Comparison of ENCODE assay signal across 2 cellular contexts in genomic region chr11:102005306-102005705, GRCh38.
TF ChIP-seq lines count a peak whose summit lies in the region.

No MANE protein-coding gene starts in this region.

TF ChIP-seq in A549, 52 proteins besides CTCF, POLR2A, EP300 and RAD21 (continued from another document):
- TF ChIP-seq BCL3 (IDR thresholded peaks at IDR 0.05) (no peak), BHLHE40 (IDR thresholded peaks at IDR 0.05; ENCODE audit: low read depth, low read length) (no peak), RFX5 (IDR thresholded peaks at IDR 0.05) (no peak), TP53 (CRISPR knock-in tag; IDR thresholded peaks at IDR 0.05) (no peak), CHD2 (IDR thresholded peaks at IDR 0.05; ENCODE audit: low read length, partially characterized antibody) (no peak)

TF ChIP-seq in WTC11, 78 proteins besides CTCF, POLR2A, EP300 and RAD21 (continued from another document):
- TF ChIP-seq, protein P1, sequence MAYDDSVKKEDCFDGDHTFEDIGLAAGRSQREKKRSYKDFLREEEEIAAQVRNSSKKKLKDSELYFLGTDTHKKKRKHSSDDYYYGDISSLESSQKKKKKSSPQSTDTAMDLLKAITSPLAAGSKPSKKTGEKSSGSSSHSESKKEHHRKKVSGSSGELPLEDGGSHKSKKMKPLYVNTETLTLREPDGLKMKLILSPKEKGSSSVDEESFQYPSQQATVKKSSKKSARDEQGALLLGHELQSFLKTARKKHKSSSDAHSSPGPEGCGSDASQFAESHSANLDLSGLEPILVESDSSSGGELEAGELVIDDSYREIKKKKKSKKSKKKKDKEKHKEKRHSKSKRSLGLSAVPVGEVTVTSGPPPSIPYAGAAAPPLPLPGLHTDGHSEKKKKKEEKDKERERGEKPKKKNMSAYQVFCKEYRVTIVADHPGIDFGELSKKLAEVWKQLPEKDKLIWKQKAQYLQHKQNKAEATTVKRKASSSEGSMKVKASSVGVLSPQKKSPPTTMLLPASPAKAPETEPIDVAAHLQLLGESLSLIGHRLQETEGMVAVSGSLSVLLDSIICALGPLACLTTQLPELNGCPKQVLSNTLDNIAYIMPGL (CRISPR knock-in tag; IDR thresholded peaks at IDR 0.05) = no peak
- TF ChIP-seq, protein P2, sequence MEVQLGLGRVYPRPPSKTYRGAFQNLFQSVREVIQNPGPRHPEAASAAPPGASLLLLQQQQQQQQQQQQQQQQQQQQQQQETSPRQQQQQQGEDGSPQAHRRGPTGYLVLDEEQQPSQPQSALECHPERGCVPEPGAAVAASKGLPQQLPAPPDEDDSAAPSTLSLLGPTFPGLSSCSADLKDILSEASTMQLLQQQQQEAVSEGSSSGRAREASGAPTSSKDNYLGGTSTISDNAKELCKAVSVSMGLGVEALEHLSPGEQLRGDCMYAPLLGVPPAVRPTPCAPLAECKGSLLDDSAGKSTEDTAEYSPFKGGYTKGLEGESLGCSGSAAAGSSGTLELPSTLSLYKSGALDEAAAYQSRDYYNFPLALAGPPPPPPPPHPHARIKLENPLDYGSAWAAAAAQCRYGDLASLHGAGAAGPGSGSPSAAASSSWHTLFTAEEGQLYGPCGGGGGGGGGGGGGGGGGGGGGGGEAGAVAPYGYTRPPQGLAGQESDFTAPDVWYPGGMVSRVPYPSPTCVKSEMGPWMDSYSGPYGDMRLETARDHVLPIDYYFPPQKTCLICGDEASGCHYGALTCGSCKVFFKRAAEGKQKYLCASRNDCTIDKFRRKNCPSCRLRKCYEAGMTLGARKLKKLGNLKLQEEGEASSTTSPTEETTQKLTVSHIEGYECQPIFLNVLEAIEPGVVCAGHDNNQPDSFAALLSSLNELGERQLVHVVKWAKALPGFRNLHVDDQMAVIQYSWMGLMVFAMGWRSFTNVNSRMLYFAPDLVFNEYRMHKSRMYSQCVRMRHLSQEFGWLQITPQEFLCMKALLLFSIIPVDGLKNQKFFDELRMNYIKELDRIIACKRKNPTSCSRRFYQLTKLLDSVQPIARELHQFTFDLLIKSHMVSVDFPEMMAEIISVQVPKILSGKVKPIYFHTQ (CRISPR knock-in tag; IDR thresholded peaks at IDR 0.05) = no peak
- TF ChIP-seq FOXP4 (CRISPR knock-in tag; IDR thresholded peaks at IDR 0.05) (no peak), SP1 (CRISPR knock-in tag; conservative IDR thresholded peaks at IDR 0.05) (no peak), GTF2I (CRISPR knock-in tag; conservative IDR thresholded peaks at IDR 0.05) (no peak), NR3C1 (CRISPR knock-in tag; conservative IDR thresholded peaks at IDR 0.05; ENCODE audit: low read depth) (no peak), ZNF317 (CRISPR knock-in tag; IDR thresholded peaks at IDR 0.05; ENCODE audit: borderline replicate concordance, low read depth) (no peak), MYBL2 (CRISPR knock-in tag; IDR thresholded peaks at IDR 0.05) (no peak), ZNF263 (CRISPR knock-in tag; IDR thresholded peaks at IDR 0.05; ENCODE audit: low read depth) (no peak), ZBTB21 (CRISPR knock-in tag; IDR thresholded peaks at IDR 0.05; ENCODE audit: borderline replicate concordance) (no peak), EMX1 (CRISPR knock-in tag; IDR thresholded peaks at IDR 0.05) (no peak), NFATC4 (CRISPR knock-in tag; IDR thresholded peaks at IDR 0.05) (no peak)
- TF ChIP-seq, protein P3, sequence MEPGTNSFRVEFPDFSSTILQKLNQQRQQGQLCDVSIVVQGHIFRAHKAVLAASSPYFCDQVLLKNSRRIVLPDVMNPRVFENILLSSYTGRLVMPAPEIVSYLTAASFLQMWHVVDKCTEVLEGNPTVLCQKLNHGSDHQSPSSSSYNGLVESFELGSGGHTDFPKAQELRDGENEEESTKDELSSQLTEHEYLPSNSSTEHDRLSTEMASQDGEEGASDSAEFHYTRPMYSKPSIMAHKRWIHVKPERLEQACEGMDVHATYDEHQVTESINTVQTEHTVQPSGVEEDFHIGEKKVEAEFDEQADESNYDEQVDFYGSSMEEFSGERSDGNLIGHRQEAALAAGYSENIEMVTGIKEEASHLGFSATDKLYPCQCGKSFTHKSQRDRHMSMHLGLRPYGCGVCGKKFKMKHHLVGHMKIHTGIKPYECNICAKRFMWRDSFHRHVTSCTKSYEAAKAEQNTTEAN (CRISPR knock-in tag; IDR thresholded peaks at IDR 0.05) = no peak
- TF ChIP-seq, protein P4, sequence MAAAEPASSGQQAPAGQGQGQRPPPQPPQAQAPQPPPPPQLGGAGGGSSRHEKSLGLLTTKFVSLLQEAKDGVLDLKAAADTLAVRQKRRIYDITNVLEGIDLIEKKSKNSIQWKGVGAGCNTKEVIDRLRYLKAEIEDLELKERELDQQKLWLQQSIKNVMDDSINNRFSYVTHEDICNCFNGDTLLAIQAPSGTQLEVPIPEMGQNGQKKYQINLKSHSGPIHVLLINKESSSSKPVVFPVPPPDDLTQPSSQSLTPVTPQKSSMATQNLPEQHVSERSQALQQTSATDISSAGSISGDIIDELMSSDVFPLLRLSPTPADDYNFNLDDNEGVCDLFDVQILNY (CRISPR knock-in tag; IDR thresholded peaks at IDR 0.05) = no peak
- TF ChIP-seq, protein P5, sequence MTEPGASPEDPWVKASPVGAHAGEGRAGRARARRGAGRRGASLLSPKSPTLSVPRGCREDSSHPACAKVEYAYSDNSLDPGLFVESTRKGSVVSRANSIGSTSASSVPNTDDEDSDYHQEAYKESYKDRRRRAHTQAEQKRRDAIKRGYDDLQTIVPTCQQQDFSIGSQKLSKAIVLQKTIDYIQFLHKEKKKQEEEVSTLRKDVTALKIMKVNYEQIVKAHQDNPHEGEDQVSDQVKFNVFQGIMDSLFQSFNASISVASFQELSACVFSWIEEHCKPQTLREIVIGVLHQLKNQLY (CRISPR knock-in tag; IDR thresholded peaks at IDR 0.05) = no peak
- TF ChIP-seq, protein P6, sequence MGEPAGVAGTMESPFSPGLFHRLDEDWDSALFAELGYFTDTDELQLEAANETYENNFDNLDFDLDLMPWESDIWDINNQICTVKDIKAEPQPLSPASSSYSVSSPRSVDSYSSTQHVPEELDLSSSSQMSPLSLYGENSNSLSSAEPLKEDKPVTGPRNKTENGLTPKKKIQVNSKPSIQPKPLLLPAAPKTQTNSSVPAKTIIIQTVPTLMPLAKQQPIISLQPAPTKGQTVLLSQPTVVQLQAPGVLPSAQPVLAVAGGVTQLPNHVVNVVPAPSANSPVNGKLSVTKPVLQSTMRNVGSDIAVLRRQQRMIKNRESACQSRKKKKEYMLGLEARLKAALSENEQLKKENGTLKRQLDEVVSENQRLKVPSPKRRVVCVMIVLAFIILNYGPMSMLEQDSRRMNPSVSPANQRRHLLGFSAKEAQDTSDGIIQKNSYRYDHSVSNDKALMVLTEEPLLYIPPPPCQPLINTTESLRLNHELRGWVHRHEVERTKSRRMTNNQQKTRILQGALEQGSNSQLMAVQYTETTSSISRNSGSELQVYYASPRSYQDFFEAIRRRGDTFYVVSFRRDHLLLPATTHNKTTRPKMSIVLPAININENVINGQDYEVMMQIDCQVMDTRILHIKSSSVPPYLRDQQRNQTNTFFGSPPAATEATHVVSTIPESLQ (CRISPR knock-in tag; IDR thresholded peaks at IDR 0.05) = no peak
- TF ChIP-seq, protein P7, sequence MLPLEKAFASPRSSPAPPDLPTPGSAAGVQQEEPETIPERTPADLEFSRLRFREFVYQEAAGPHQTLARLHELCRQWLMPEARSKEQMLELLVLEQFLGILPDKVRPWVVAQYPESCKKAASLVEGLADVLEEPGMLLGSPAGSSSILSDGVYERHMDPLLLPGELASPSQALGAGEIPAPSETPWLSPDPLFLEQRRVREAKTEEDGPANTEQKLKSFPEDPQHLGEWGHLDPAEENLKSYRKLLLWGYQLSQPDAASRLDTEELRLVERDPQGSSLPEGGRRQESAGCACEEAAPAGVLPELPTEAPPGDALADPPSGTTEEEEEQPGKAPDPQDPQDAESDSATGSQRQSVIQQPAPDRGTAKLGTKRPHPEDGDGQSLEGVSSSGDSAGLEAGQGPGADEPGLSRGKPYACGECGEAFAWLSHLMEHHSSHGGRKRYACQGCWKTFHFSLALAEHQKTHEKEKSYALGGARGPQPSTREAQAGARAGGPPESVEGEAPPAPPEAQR (CRISPR knock-in tag; IDR thresholded peaks at IDR 0.05) = no peak
